1 cellular context compared by ENCODE assay signal in the genomic region with DNA sequence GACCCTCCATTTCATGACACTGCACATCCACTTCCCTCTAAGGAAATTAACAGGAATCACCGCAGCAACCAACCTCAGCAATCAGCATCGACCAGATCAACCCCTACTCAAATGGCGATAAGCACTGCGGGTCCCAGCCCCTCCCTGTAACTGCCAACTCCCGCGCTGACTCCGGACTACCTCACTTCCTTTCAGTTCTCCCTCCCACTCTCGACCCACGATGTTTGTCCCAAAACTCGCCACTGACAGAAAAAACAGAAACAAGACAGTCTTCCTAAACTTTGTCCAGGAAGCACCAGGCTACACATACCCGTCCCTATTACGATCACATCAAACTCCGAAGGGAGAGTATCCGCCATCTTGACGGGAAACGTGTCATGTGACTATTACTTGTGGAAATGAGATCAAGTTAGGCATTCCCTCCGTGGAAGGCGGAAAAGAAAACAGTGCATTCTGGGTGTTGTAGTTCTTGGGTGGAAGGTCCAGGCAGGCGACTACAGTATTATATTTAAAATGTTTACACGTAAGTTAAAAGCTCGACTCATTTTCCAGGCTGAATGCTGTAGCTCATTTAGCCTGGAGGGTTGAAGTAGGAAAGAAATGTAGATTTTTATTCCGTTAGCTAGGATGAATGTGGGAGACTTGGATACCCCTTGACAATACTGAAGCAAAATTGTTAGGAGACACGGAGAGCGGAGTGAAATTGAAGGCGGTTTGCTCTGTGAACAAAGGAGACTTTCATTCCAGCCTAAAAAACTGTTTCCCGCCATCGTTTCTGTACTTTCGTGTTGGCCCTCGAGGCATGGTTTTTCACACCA.
TF ChIP-seq lines count a peak whose summit lies in the region.

CHM (minus strand) TSS at position 385 of the 818 bp plus-strand sequence; CDS start at position 359, 26 bp downstream.

TF ChIP-seq in K562, 482 proteins besides CTCF, POLR2A, EP300 and RAD21 (continued from another document and continues in another):
- TF ChIP-seq THRA (IDR thresholded peaks at IDR 0.05) (no peak), RBFOX2 (IDR thresholded peaks at IDR 0.05; ENCODE audit: low read depth, low read length) (peak; percentile 40), E2F3 (CRISPR knock-in tag; IDR thresholded peaks at IDR 0.05) (0 out of 2 replicates have a peak, but pooled peaks have one; percentile 19), SMARCE1 (IDR thresholded peaks at IDR 0.05) (peak; percentile 25; the same call in 1 of the 2 replicates), FOXK2 (conservative IDR thresholded peaks at IDR 0.05 in 1 of 2, IDR thresholded peaks at IDR 0.05 in 1 of 2; ENCODE audit: low read depth in 2 of 2) (peak; percentile 65 to 73), E2F8 (IDR thresholded peaks at IDR 0.05; ENCODE audit: low read depth, partially characterized antibody) (peak; percentile 96), IRF2 (CRISPR knock-in tag; IDR thresholded peaks at IDR 0.05) (no peak), KLF16 (IDR thresholded peaks at IDR 0.05) (no peak), C11orf30 (IDR thresholded peaks at IDR 0.05; ENCODE audit: low read depth) (peak; percentile 91), HOMEZ (CRISPR knock-in tag; IDR thresholded peaks at IDR 0.05) (no peak), THRB (CRISPR knock-in tag; conservative IDR thresholded peaks at IDR 0.05) (peak; percentile 68; the same call in 1 of the 2 replicates), HNRNPL (IDR thresholded peaks at IDR 0.05; ENCODE audit: low read depth, low read length) (no peak), CREB1 (IDR thresholded peaks at IDR 0.05) (no peak), CREB1 (CRISPR knock-in tag; IDR thresholded peaks at IDR 0.05) (no peak), ZNF197 (CRISPR knock-in tag; IDR thresholded peaks at IDR 0.05; ENCODE audit: low read depth) (no peak), TOE1 (IDR thresholded peaks at IDR 0.05; ENCODE audit: borderline replicate concordance) (peak; percentile 98), TOE1 (CRISPR knock-in tag; IDR thresholded peaks at IDR 0.05; ENCODE audit: borderline replicate concordance, low read depth) (no peak), ATF7 (IDR thresholded peaks at IDR 0.05) (peak; percentile 81), SUPT5H (IDR thresholded peaks at IDR 0.05) (peak; percentile 75), TAF7 (tag; IDR thresholded peaks at IDR 0.05) (peak; percentile 78), TAF1 (IDR thresholded peaks at IDR 0.05; ENCODE audit: control insufficient read depth, extremely low read depth, insufficient read depth, low read length, severe bottlenecking) (peak; percentile 65), TEAD4 (IDR thresholded peaks at IDR 0.05; ENCODE audit: low read length) (peak; percentile 62; the same call in 1 of the 2 replicates), TEAD4 (CRISPR knock-in tag; IDR thresholded peaks at IDR 0.05; ENCODE audit: borderline replicate concordance) (no peak), DIDO1 (tag; IDR thresholded peaks at IDR 0.05; ENCODE audit: low read depth) (0 out of 2 replicates have a peak, but pooled peaks have one; percentile 58), ATF2 (CRISPR knock-in tag; IDR thresholded peaks at IDR 0.05) (no peak), XRCC3 (IDR thresholded peaks at IDR 0.05) (no peak), SLC30A9 (CRISPR knock-in tag; IDR thresholded peaks at IDR 0.05) (no peak), ZNF507 (tag; conservative IDR thresholded peaks at IDR 0.05) (no peak), KDM1A (IDR thresholded peaks at IDR 0.05) (peak; percentile 91 to 93), ARID1B (IDR thresholded peaks at IDR 0.05) (peak; percentile 79), FOSL1 (tag; conservative IDR thresholded peaks at IDR 0.05) (0 out of 2 replicates have a peak, but pooled peaks have one; percentile 20), MTF1 (CRISPR knock-in tag; IDR thresholded peaks at IDR 0.05; ENCODE audit: borderline replicate concordance) (no peak), USF2 (CRISPR knock-in tag; IDR thresholded peaks at IDR 0.05) (peak; percentile 88), NFE2 (IDR thresholded peaks at IDR 0.05; ENCODE audit: low read depth) (peak; percentile 59)
- TF ChIP-seq, protein P1, sequence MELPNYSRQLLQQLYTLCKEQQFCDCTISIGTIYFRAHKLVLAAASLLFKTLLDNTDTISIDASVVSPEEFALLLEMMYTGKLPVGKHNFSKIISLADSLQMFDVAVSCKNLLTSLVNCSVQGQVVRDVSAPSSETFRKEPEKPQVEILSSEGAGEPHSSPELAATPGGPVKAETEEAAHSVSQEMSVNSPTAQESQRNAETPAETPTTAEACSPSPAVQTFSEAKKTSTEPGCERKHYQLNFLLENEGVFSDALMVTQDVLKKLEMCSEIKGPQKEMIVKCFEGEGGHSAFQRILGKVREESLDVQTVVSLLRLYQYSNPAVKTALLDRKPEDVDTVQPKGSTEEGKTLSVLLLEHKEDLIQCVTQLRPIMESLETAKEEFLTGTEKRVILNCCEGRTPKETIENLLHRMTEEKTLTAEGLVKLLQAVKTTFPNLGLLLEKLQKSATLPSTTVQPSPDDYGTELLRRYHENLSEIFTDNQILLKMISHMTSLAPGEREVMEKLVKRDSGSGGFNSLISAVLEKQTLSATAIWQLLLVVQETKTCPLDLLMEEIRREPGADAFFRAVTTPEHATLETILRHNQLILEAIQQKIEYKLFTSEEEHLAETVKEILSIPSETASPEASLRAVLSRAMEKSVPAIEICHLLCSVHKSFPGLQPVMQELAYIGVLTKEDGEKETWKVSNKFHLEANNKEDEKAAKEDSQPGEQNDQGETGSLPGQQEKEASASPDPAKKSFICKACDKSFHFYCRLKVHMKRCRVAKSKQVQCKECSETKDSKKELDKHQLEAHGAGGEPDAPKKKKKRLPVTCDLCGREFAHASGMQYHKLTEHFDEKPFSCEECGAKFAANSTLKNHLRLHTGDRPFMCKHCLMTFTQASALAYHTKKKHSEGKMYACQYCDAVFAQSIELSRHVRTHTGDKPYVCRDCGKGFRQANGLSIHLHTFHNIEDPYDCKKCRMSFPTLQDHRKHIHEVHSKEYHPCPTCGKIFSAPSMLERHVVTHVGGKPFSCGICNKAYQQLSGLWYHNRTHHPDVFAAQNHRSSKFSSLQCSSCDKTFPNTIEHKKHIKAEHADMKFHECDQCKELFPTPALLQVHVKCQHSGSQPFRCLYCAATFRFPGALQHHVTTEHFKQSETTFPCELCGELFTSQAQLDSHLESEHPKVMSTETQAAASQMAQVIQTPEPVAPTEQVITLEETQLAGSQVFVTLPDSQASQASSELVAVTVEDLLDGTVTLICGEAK (IDR thresholded peaks at IDR 0.05) = peak; percentile 78
- TF ChIP-seq, protein P1 (CRISPR knock-in tag; IDR thresholded peaks at IDR 0.05) = no peak
- TF ChIP-seq, protein P2, sequence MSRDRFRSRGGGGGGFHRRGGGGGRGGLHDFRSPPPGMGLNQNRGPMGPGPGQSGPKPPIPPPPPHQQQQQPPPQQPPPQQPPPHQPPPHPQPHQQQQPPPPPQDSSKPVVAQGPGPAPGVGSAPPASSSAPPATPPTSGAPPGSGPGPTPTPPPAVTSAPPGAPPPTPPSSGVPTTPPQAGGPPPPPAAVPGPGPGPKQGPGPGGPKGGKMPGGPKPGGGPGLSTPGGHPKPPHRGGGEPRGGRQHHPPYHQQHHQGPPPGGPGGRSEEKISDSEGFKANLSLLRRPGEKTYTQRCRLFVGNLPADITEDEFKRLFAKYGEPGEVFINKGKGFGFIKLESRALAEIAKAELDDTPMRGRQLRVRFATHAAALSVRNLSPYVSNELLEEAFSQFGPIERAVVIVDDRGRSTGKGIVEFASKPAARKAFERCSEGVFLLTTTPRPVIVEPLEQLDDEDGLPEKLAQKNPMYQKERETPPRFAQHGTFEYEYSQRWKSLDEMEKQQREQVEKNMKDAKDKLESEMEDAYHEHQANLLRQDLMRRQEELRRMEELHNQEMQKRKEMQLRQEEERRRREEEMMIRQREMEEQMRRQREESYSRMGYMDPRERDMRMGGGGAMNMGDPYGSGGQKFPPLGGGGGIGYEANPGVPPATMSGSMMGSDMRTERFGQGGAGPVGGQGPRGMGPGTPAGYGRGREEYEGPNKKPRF (IDR thresholded peaks at IDR 0.05; ENCODE audit: low read depth, low read length) = no peak
